1 cellular context compared by ENCODE assay signal in the genomic region with DNA sequence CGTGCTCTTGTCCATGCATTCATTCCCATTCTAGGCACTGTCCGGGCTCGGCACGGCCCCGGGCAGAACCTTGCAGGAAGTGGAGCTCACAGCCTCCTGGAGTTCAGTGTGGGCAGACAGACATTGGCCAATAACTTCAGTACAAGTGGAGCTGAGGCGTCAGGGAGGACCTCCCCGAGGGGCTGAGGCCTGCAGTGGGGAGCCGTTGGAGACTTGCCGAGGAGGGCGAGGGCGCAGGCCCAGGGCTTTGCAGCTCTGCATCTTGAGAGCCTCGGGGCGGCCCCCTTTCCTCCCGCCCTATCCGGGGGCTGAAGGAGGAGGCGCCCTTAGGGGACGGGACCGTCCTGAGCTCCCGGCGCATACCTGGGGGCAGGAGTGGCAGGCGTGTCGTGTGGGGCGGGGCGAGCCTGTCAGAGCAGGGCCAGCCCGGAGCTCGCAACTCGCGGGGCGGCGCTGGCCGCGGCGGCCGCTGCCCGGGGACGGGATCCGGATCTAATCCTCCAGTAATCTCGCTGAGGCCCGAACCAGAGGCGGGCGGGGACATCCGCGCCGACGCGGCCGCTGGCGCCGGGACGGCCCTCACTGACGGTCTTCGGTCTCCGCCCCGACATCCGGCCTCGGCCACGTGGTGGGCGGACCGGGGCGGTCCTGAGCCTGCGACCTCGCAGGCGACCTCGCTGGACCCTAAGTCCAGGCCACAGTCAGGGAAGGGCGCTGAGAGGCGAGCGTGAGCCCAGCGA.
A peak's percentile ranks its signal among the peaks of the same experiment; 100 is the strongest.
TF ChIP-seq lines count a peak whose summit lies in the region.

TSS of gene ACY1 (plus strand) at position 698 of the 740 bp plus-strand sequence. CDS start 530 bp downstream, outside the sequence.

TF ChIP-seq in K562, 482 proteins besides CTCF, POLR2A, EP300 and RAD21 (continued from another document and continues in another):
- TF ChIP-seq, protein P1, sequence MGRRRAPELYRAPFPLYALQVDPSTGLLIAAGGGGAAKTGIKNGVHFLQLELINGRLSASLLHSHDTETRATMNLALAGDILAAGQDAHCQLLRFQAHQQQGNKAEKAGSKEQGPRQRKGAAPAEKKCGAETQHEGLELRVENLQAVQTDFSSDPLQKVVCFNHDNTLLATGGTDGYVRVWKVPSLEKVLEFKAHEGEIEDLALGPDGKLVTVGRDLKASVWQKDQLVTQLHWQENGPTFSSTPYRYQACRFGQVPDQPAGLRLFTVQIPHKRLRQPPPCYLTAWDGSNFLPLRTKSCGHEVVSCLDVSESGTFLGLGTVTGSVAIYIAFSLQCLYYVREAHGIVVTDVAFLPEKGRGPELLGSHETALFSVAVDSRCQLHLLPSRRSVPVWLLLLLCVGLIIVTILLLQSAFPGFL (CRISPR knock-in tag; IDR thresholded peaks at IDR 0.05): no peak
- TF ChIP-seq ASH1L (IDR thresholded peaks at IDR 0.05; ENCODE audit: borderline replicate concordance, low read depth, partially characterized antibody) (no peak), ZNF408 (CRISPR knock-in tag; IDR thresholded peaks at IDR 0.05; ENCODE audit: low read depth) (no peak), POLR2B (IDR thresholded peaks at IDR 0.05; ENCODE audit: low read depth, partially characterized antibody) (no peak), SRF (CRISPR knock-in tag; IDR thresholded peaks at IDR 0.05) (no peak), TCF7L2 (IDR thresholded peaks at IDR 0.05; ENCODE audit: low read depth, low read length) (no peak), ZKSCAN8 (CRISPR knock-in tag; IDR thresholded peaks at IDR 0.05) (no peak), ETS2 (tag; IDR thresholded peaks at IDR 0.05; ENCODE audit: borderline replicate concordance, poor library complexity, severe bottlenecking) (no peak), MED1 (CRISPR knock-in tag; IDR thresholded peaks at IDR 0.05; ENCODE audit: borderline replicate concordance) (no peak), XRCC4 (IDR thresholded peaks at IDR 0.05; ENCODE audit: extremely low read depth, insufficient read depth, insufficient read length) (no peak), ARID3B (CRISPR knock-in tag; IDR thresholded peaks at IDR 0.05; ENCODE audit: borderline replicate concordance) (no peak), HDAC6 (IDR thresholded peaks at IDR 0.05; ENCODE audit: low read depth, low read length) (no peak), SMAD1 (IDR thresholded peaks at IDR 0.05; ENCODE audit: low read depth, low read length, partially characterized antibody) (no peak), ARHGAP35 (IDR thresholded peaks at IDR 0.05; ENCODE audit: partially characterized antibody) (no peak), NCOA2 (IDR thresholded peaks at IDR 0.05; ENCODE audit: partially characterized antibody in 2 of 2) (no peak), BCL6 (CRISPR knock-in tag; IDR thresholded peaks at IDR 0.05) (no peak), FOXA1 (IDR thresholded peaks at IDR 0.05; ENCODE audit: borderline replicate concordance) (no peak), KLF10 (CRISPR knock-in tag; IDR thresholded peaks at IDR 0.05) (no peak), SMARCB1 (IDR thresholded peaks at IDR 0.05; ENCODE audit: insufficient read length, low read depth) (no peak), MCM2 (IDR thresholded peaks at IDR 0.05; ENCODE audit: low read depth) (no peak), ZNF740 (CRISPR knock-in tag; IDR thresholded peaks at IDR 0.05) (no peak), ZNF740 (tag; IDR thresholded peaks at IDR 0.05) (no peak), SMARCA4 (IDR thresholded peaks at IDR 0.05) (no peak), TAF15 (IDR thresholded peaks at IDR 0.05; ENCODE audit: low read depth, low read length) (no peak), CGGBP1 (CRISPR knock-in tag; IDR thresholded peaks at IDR 0.05) (no peak), PRDM10 (IDR thresholded peaks at IDR 0.05; ENCODE audit: partially characterized antibody) (no peak), SLC30A9 (CRISPR knock-in tag; IDR thresholded peaks at IDR 0.05) (no peak), MECOM (CRISPR knock-in tag; IDR thresholded peaks at IDR 0.05) (no peak)
- TF ChIP-seq, protein P2, sequence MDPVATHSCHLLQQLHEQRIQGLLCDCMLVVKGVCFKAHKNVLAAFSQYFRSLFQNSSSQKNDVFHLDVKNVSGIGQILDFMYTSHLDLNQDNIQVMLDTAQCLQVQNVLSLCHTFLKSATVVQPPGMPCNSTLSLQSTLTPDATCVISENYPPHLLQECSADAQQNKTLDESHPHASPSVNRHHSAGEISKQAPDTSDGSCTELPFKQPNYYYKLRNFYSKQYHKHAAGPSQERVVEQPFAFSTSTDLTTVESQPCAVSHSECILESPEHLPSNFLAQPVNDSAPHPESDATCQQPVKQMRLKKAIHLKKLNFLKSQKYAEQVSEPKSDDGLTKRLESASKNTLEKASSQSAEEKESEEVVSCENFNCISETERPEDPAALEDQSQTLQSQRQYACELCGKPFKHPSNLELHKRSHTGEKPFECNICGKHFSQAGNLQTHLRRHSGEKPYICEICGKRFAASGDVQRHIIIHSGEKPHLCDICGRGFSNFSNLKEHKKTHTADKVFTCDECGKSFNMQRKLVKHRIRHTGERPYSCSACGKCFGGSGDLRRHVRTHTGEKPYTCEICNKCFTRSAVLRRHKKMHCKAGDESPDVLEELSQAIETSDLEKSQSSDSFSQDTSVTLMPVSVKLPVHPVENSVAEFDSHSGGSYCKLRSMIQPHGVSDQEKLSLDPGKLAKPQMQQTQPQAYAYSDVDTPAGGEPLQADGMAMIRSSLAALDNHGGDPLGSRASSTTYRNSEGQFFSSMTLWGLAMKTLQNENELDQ (CRISPR knock-in tag; IDR thresholded peaks at IDR 0.05; ENCODE audit: borderline replicate concordance): no peak
- TF ChIP-seq, protein P3, sequence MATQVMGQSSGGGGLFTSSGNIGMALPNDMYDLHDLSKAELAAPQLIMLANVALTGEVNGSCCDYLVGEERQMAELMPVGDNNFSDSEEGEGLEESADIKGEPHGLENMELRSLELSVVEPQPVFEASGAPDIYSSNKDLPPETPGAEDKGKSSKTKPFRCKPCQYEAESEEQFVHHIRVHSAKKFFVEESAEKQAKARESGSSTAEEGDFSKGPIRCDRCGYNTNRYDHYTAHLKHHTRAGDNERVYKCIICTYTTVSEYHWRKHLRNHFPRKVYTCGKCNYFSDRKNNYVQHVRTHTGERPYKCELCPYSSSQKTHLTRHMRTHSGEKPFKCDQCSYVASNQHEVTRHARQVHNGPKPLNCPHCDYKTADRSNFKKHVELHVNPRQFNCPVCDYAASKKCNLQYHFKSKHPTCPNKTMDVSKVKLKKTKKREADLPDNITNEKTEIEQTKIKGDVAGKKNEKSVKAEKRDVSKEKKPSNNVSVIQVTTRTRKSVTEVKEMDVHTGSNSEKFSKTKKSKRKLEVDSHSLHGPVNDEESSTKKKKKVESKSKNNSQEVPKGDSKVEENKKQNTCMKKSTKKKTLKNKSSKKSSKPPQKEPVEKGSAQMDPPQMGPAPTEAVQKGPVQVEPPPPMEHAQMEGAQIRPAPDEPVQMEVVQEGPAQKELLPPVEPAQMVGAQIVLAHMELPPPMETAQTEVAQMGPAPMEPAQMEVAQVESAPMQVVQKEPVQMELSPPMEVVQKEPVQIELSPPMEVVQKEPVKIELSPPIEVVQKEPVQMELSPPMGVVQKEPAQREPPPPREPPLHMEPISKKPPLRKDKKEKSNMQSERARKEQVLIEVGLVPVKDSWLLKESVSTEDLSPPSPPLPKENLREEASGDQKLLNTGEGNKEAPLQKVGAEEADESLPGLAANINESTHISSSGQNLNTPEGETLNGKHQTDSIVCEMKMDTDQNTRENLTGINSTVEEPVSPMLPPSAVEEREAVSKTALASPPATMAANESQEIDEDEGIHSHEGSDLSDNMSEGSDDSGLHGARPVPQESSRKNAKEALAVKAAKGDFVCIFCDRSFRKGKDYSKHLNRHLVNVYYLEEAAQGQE (CRISPR knock-in tag; IDR thresholded peaks at IDR 0.05; ENCODE audit: low read depth): no peak
- TF ChIP-seq, protein P4, sequence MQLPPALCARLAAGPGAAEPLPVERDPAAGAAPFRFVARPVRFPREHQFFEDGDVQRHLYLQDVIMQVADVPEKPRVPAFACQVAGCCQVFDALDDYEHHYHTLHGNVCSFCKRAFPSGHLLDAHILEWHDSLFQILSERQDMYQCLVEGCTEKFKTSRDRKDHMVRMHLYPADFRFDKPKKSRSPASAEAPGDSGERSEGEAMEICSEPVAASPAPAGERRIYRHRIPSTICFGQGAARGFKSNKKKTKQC (CRISPR knock-in tag; IDR thresholded peaks at IDR 0.05): no peak
- TF ChIP-seq, protein P5, sequence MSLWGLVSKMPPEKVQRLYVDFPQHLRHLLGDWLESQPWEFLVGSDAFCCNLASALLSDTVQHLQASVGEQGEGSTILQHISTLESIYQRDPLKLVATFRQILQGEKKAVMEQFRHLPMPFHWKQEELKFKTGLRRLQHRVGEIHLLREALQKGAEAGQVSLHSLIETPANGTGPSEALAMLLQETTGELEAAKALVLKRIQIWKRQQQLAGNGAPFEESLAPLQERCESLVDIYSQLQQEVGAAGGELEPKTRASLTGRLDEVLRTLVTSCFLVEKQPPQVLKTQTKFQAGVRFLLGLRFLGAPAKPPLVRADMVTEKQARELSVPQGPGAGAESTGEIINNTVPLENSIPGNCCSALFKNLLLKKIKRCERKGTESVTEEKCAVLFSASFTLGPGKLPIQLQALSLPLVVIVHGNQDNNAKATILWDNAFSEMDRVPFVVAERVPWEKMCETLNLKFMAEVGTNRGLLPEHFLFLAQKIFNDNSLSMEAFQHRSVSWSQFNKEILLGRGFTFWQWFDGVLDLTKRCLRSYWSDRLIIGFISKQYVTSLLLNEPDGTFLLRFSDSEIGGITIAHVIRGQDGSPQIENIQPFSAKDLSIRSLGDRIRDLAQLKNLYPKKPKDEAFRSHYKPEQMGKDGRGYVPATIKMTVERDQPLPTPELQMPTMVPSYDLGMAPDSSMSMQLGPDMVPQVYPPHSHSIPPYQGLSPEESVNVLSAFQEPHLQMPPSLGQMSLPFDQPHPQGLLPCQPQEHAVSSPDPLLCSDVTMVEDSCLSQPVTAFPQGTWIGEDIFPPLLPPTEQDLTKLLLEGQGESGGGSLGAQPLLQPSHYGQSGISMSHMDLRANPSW (CRISPR knock-in tag; IDR thresholded peaks at IDR 0.05): no peak
- TF ChIP-seq, protein P6, sequence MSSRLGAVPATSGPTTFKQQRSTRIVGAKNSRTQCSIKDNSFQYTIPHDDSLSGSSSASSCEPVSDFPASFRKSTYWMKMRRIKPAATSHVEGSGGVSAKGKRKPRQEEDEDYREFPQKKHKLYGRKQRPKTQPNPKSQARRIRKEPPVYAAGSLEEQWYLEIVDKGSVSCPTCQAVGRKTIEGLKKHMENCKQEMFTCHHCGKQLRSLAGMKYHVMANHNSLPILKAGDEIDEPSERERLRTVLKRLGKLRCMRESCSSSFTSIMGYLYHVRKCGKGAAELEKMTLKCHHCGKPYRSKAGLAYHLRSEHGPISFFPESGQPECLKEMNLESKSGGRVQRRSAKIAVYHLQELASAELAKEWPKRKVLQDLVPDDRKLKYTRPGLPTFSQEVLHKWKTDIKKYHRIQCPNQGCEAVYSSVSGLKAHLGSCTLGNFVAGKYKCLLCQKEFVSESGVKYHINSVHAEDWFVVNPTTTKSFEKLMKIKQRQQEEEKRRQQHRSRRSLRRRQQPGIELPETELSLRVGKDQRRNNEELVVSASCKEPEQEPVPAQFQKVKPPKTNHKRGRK (tag; IDR thresholded peaks at IDR 0.05): no peak
- TF ChIP-seq, protein P7, sequence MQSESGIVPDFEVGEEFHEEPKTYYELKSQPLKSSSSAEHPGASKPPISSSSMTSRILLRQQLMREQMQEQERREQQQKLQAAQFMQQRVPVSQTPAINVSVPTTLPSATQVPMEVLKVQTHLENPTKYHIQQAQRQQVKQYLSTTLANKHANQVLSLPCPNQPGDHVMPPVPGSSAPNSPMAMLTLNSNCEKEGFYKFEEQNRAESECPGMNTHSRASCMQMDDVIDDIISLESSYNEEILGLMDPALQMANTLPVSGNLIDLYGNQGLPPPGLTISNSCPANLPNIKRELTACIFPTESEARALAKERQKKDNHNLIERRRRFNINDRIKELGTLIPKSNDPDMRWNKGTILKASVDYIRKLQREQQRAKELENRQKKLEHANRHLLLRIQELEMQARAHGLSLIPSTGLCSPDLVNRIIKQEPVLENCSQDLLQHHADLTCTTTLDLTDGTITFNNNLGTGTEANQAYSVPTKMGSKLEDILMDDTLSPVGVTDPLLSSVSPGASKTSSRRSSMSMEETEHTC (IDR thresholded peaks at IDR 0.05): 0 out of 2 replicates have a peak, but pooled peaks have one; percentile 32
